Comparison of ENCODE assay signal across 18 cellular contexts in genomic region chr6:149467265-149467664, GRCh38. TPM values are rescaled to one million over a fixed set of nuclear protein-coding genes. Genes with fewer than 3 reads are reported as not detected.
DNase-seq lines count a peak whose midpoint lies in the region; ATAC-seq, FAIRE-seq and TF ChIP-seq lines count a peak whose summit lies in the region.
"Had no signal": no experiment of that assay in that cellular context is flagged by ENCODE, and none has a peak within 500 bp of the region (broad histone marks: within the 10 kb centered on the region; RNA-seq: fewer than 3 reads in every experiment).

No MANE protein-coding gene starts in this region.

- H3K4me3 Mint-ChIP-seq in activated T-cell treated with anti-CD3 and anti-CD28 coated beads, Interleukin-2, amount 50 U/mL, for 72 hours = no peak overlapping the region
- H3K4me3 Mint-ChIP-seq in activated T-cell treated with anti-CD3 and anti-CD28 coated beads, Interleukin-2, amount 50 U/mL, for 4 hours = no peak overlapping the region
- peak overlapping the region; percentile 13 to 94 (median 83) for H3K4me3 Mint-ChIP-seq in IgD-negative memory B cell
- H3K4me3 Mint-ChIP-seq: H9 had no signal

- POLR2A ChIA-PET in GM12878 (lab: Charles Lee) = interaction anchor here (0.7 to 1.9 kb wide), 7 partner anchors 9 to 422 kb away, joined by 3 to 6 read pairs (median 4); no protein-coding TSS in a partner anchor

- TF ChIP-seq RAD21 in GM12878 (IDR thresholded peaks at IDR 0.05; ENCODE audit: insufficient read depth, low read depth, low read length) = no peak

- in situ Hi-C loops in GM12878 (cut with MboI) = no loop called here

- peak overlapping the region; percentile 64 for H3K27ac Mint-ChIP-seq in activated T-cell treated with anti-CD3 and anti-CD28 coated beads, Interleukin-2, amount 50 U/mL, for 72 hours
- peak overlapping the region; percentile 85 to 100 (median 98) for H3K27ac Mint-ChIP-seq in IgD-negative memory B cell
- H3K27ac Mint-ChIP-seq: H9 had no signal

- H3K27ac ChIP-seq in GM12878 (ENCODE audit: control insufficient read depth, insufficient read depth) = peak overlapping the region; percentile 85
- H3K27ac ChIP-seq in adrenal gland = no peak overlapping the region
- H3K27ac ChIP-seq: RWPE1 had no signal

- peaks cover 58% of the 10 kb centered on the region for H3K4me1 Mint-ChIP-seq in activated T-cell treated with anti-CD3 and anti-CD28 coated beads, Interleukin-2, amount 50 U/mL, for 72 hours (ENCODE audit: low read depth)
- H3K4me1 Mint-ChIP-seq in activated T-cell treated with anti-CD3 and anti-CD28 coated beads, Interleukin-2, amount 50 U/mL, for 4 hours (ENCODE audit: low read depth) = peaks cover 71% of the 10 kb centered on the region
- peaks cover 54 to 78% (median 73%) of the 10 kb centered on the region in 3 donors for H3K4me1 Mint-ChIP-seq in IgD-negative memory B cell
- H3K4me1 Mint-ChIP-seq: H9 had no signal

- H4K20me1 ChIP-seq in GM12878 (ENCODE audit: control insufficient read depth, insufficient read depth) = 0 out of 2 replicates have a peak, but pooled peaks cover 6% of the 10 kb centered on the region

- RAD21 ChIA-PET in GM12878 (lab: Charles Lee; ENCODE audit: unreplicated experiment) = interaction anchor here (0.9 to 2.4 kb wide), 9 partner anchors 25 to 439 kb away, joined by 3 to 14 read pairs (median 4); no protein-coding TSS in a partner anchor

- H3K36me3 ChIP-seq in GM12878 (ENCODE audit: control insufficient read depth in 2 of 2, insufficient read depth in 2 of 2, low read length in 1 of 2) (peaks cover 9 to 17% of the 10 kb centered on the region in 2 experiments; a peak in 3 of 4 replicates), adrenal gland (replicated peaks in 1 of 2) (no peaks in the 10 kb centered on the region)

- no TSS peak for BruUV-seq in GM12878 (replicated peaks; lab: Mats Ljungman, UMichigan)

- no peak overlapping the region for H2AFZ ChIP-seq in GM12878 (ENCODE audit: control insufficient read depth, low read depth, low read length)

- no peaks in the 10 kb centered on the region for H3K27me3 Mint-ChIP-seq in activated T-cell treated with anti-CD3 and anti-CD28 coated beads, Interleukin-2, amount 50 U/mL, for 72 hours (ENCODE audit: low read depth)
- no peaks in the 10 kb centered on the region for H3K27me3 Mint-ChIP-seq in activated T-cell treated with anti-CD3 and anti-CD28 coated beads, Interleukin-2, amount 50 U/mL, for 4 hours (ENCODE audit: low read depth)
- H3K27me3 Mint-ChIP-seq in IgD-negative memory B cell = no peaks in the 10 kb centered on the region

- TF ChIP-seq CTCF in GM12878 (IDR thresholded peaks at IDR 0.05 in 2 of 3, conservative IDR thresholded peaks at IDR 0.05 in 1 of 3; ENCODE audit: control insufficient read depth in 2 of 3, extremely low read depth in 1 of 3, insufficient read depth in 1 of 3, low read depth in 3 of 3, low read length in 3 of 3) (no peak), adrenal gland (IDR thresholded peaks at IDR 0.05) (no peak), GM10266 (IDR thresholded peaks at IDR 0.05; ENCODE audit: control insufficient read depth, insufficient read depth, low read depth, missing control alignments) (no peak)

- intact Hi-C loops in GM12878 (cut with micrococcal nuclease; ENCODE audit: unreplicated experiment) (no loop called here), adrenal gland (cut with DNase I) (no loop called here)

- peak overlapping the region; percentile 81 for H3K4me2 ChIP-seq in GM12878 (ENCODE audit: control insufficient read depth, insufficient read depth)

- H3K27me3 ChIP-seq in GM12878 (replicated peaks in 1 of 2; ENCODE audit: control insufficient read depth in 2 of 2, insufficient read depth in 2 of 2, low read length in 1 of 2) (no peaks in the 10 kb centered on the region), adrenal gland (no peaks in the 10 kb centered on the region)

- FAIRE-seq in GM12878 (lab: Jason Lieb, UNC) (no peak), GM12892 (lab: Jason Lieb, UNC) (no peak)

- peak overlapping the region; percentile 60; the same call in 1 of the 2 replicates for H3K4me3 ChIP-seq in GM12878
- no peak overlapping the region for H3K4me3 ChIP-seq in adrenal gland

- WGBS in GM12878 (ENCODE audit: insufficient coverage, insufficient replicate concordance, low lambda C conversion rate, missing lambda C conversion rate) = 28% methylated on average over 4 of the region's 4 CpGs
- WGBS in adrenal gland, 4 donors = 68 to 80% (median 73%) methylated on average over 4 of the region's 4 CpGs

- CTCF ChIA-PET in GM12878 (lab: Yijun Ruan, JAX) = interaction anchor here (0.6 to 6.5 kb wide), 9 partner anchors 8 to 521 kb away, joined by 3 to 50 read pairs (median 4); no protein-coding TSS in a partner anchor

- peak overlapping the region; percentile 45; the same call in 1 of the 2 replicates for H3K9ac ChIP-seq in GM12878 (ENCODE audit: control insufficient read depth, insufficient read depth, low read length)

- no peak for TF ChIP-seq EP300 in GM12878 (IDR thresholded peaks at IDR 0.05; ENCODE audit: borderline replicate concordance in 1 of 2, control insufficient read depth in 1 of 2, low read depth in 2 of 2, low read length in 2 of 2)

- ATAC-seq in activated T-cell treated with anti-CD3 and anti-CD28 coated beads, Interleukin-2, amount 50 U/mL, for 72 hours (replicated peaks in 1 of 2) = no peak
- no peak for ATAC-seq in activated T-cell treated with anti-CD3 and anti-CD28 coated beads, Interleukin-2, amount 50 U/mL, for 4 hours
- no peak for ATAC-seq in GM12878
- ATAC-seq: PC-3 had no signal

- peaks cover 37 to 47% of the 10 kb centered on the region in 2 donors for H3K36me3 Mint-ChIP-seq in activated T-cell treated with anti-CD3 and anti-CD28 coated beads, Interleukin-2, amount 50 U/mL, for 72 hours (ENCODE audit: insufficient read depth in 2 of 2)
- peaks cover 44% of the 10 kb centered on the region for H3K36me3 Mint-ChIP-seq in activated T-cell treated with anti-CD3 and anti-CD28 coated beads, Interleukin-2, amount 50 U/mL, for 4 hours (ENCODE audit: insufficient read depth)
- peaks cover 16% of the 10 kb centered on the region for H3K36me3 Mint-ChIP-seq in IgD-negative memory B cell

- H3K9me3 ChIP-seq in GM12878 (replicated peaks; ENCODE audit: control insufficient read depth, insufficient read depth, low read length) (no peaks in the 10 kb centered on the region), adrenal gland (replicated peaks in 1 of 3) (no peaks in the 10 kb centered on the region)

- H3K4me1 ChIP-seq in GM12878 (ENCODE audit: control insufficient read depth, insufficient read depth, low read length) (peaks cover 76% of the 10 kb centered on the region), adrenal gland (replicated peaks in 1 of 2) (peaks cover 0 to 7% of the 10 kb centered on the region in 2 donors)

- TF ChIP-seq POLR2A in GM12878 (IDR thresholded peaks at IDR 0.05; ENCODE audit: low read depth, low read length) (no peak), adrenal gland (IDR thresholded peaks at IDR 0.05) (no peak), GM12892 (IDR thresholded peaks at IDR 0.05; ENCODE audit: low read depth, low read length) (no peak)

- peaks cover 59% of the 10 kb centered on the region for H3K79me2 ChIP-seq in GM12878 (ENCODE audit: control insufficient read depth, insufficient read depth, low read length)

- SMC1A ChIA-PET in GM12878 (lab: Charles Lee; ENCODE audit: uncharacterized antibody, unreplicated experiment) = interaction anchor here (0.6 to 4.7 kb wide), 14 partner anchors 26 to 439 kb away, joined by 3 to 38 read pairs (median 4); no protein-coding TSS in a partner anchor

- H3K9me3 Mint-ChIP-seq in activated T-cell treated with anti-CD3 and anti-CD28 coated beads, Interleukin-2, amount 50 U/mL, for 72 hours = no peaks in the 10 kb centered on the region
- no peaks in the 10 kb centered on the region for H3K9me3 Mint-ChIP-seq in activated T-cell treated with anti-CD3 and anti-CD28 coated beads, Interleukin-2, amount 50 U/mL, for 4 hours
- H3K9me3 Mint-ChIP-seq in IgD-negative memory B cell = no peaks in the 10 kb centered on the region
- H3K9me3 Mint-ChIP-seq: H9 had no signal

- no peak for DNase-seq in activated T-cell treated with anti-CD3 and anti-CD28 coated beads, Interleukin-2, amount 50 U/mL, for 72 hours
- DNase-seq in activated T-cell treated with anti-CD3 and anti-CD28 coated beads, Interleukin-2, amount 50 U/mL, for 4 hours = no peak
- DNase-seq in GM12878 (ENCODE audit: low read depth, low spot score) (no peak), cerebellar cortex (ENCODE audit: low spot score) (no peak), adrenal gland (no peak), GM10266 (ENCODE audit: extremely low spot score) (no peak), GM12892 (ENCODE audit: insufficient read length) (no peak)
- DNase-seq: C1 segment of cervical spinal cord, COR-L47, H9, NCI-H1105, NCI-H187, NCI-H345, NCI-H69, PC-3 had no signal

TF ChIP-seq in GM12878, 131 proteins besides CTCF, POLR2A, EP300 and RAD21 (continues in another document):
- TF ChIP-seq ATF7 (IDR thresholded peaks at IDR 0.05; ENCODE audit: low read depth) = no peak
- no peak for TF ChIP-seq STAT3 (IDR thresholded peaks at IDR 0.05; ENCODE audit: low read depth, low read length)
- peak in 1 of 2 experiments; percentile 21; a peak in 1 of 4 replicates for TF ChIP-seq BHLHE40 (IDR thresholded peaks at IDR 0.05; ENCODE audit: borderline replicate concordance in 1 of 2, low read depth in 2 of 2, low read length in 1 of 2)

RNA-seq across cellular contexts. Expression of gene ZC3H12D, which starts 17.5 kb away (rescaled TPM):
- 100 to 1,000 TPM; 106 to 170 TPM for total RNA-seq in activated T-cell treated with anti-CD3 and anti-CD28 coated beads, Interleukin-2, amount 50 U/mL, for 72 hours
- 10 to 100 TPM; 22.2 to 51.5 (median 42.5) TPM for total RNA-seq in activated T-cell treated with anti-CD3 and anti-CD28 coated beads, Interleukin-2, amount 50 U/mL, for 4 hours
- polyA plus RNA-seq in IgD-negative memory B cell (8.2 TPM), GM12878 (2011; rRNA removed) (28.0 and 29.7 TPM in 2 replicates), GM12878 (2014; fragmentation: Illumina TruSeq; extraction: Trizol) (7.0 and 8.2 TPM in 2 replicates), GM12878 (2014; fragmentation: Nextera tagmentation; extraction: Ambion mirVana) (1 to 10 TPM; 1.4 to 2.0 TPM), GM12878 (2014; rRNA removed) (11.6 and 13.0 TPM in 2 replicates), GM12878 (2016; fragmentation: Nextera tagmentation; extraction: Ambion mirVana) (1 to 10 TPM; 2.3 to 2.6 TPM), adrenal gland (1 to 10 TPM in 1 of 3 donors, under 1 TPM in 2; 0.48 to 2.5 (median 0.77) TPM)
- 90.8 and 98.3 TPM in 2 replicates for total RNA-seq in GM12878 (2013; cell fraction: nucleolus; rRNA removed)
- total RNA-seq in GM12878 (2014; rRNA removed) (9.4 and 10.8 TPM in 2 replicates), GM12878 (2014; rRNA removed; fragmentation: Illumina TruSeq; extraction: Trizol) (10.2 and 10.3 TPM in 2 replicates), GM12878 (2021) (14.1 and 15.7 TPM in 2 replicates), adrenal gland (10 to 100 TPM in 1 of 8 donors, 1 to 10 TPM in 6, under 1 TPM in 1; 0.98 to 12.0 (median 2.0) TPM)
- 3.9 TPM for polyA plus RNA-seq in GM12878 (2011; ENCODE audit: low read depth)
- 25.0 and 25.5 TPM in 2 replicates for polyA plus RNA-seq in GM12878 (2011; cell fraction: cytosol; rRNA removed)
- 30.1 and 38.8 TPM in 2 replicates for polyA plus RNA-seq in GM12878 (2011; cell fraction: nucleus; rRNA removed)
- 6.1 and 8.0 TPM in 2 replicates for polyA plus RNA-seq in GM12878 (2012)
- 18.9 and 37.1 TPM in 2 replicates for polyA minus RNA-seq in GM12878 (2011; rRNA and poly(A)+ RNA removed)
- polyA minus RNA-seq in GM12878 (2011; cell fraction: cytosol; rRNA and poly(A)+ RNA removed) = 17.2 and 21.9 TPM in 2 replicates
- 21.0 and 31.8 TPM in 2 replicates for polyA minus RNA-seq in GM12878 (2011; cell fraction: nucleus; rRNA and poly(A)+ RNA removed)
- 8.8 TPM for polyA plus RNA-seq in GM12892 (2012; ENCODE audit: missing spikeins)
- total RNA-seq: LHCN-M2, PC-3 had no signal

Comparison
In these comparisons a context has a peak if more than half of its experiments do, and no peak if none do; other contexts are left out.
1. H3K4me3 Mint-ChIP-seq: peak in IgD-negative memory B cell (4 of 4); none in activated T-cell treated with anti-CD3 and anti-CD28 coated beads, Interleukin-2, amount 50 U/mL, for 72 hours (0 of 2) and activated T-cell treated with anti-CD3 and anti-CD28 coated beads, Interleukin-2, amount 50 U/mL, for 4 hours (single experiment).